ENCODE assay signal across 1 cellular context in genomic region chr16:11280616-11281522, GRCh38.
A peak's percentile ranks its signal among the peaks of the same experiment; 100 is the strongest.
TF ChIP-seq lines count a peak whose summit lies in the region.

TSS of gene PRM1 (minus strand) at chr16:11281330. CDS start at chr16:11281238, 92 bp downstream.

TF ChIP-seq in H1, 55 proteins besides CTCF, POLR2A, EP300 and RAD21:
- no peak for TF ChIP-seq TAF7 (optimal IDR thresholded peaks at IDR 0.05; ENCODE audit: borderline replicate concordance, low read depth, low read length)
- TF ChIP-seq MAX (IDR thresholded peaks at IDR 0.05), result peak; percentile 19; the same call in 1 of the 2 replicates
- peak; percentile 95 for TF ChIP-seq SRF (IDR thresholded peaks at IDR 0.05; ENCODE audit: low read depth, low read length)
